ENCODE assay signal across 12 cellular contexts in the genomic region with DNA sequence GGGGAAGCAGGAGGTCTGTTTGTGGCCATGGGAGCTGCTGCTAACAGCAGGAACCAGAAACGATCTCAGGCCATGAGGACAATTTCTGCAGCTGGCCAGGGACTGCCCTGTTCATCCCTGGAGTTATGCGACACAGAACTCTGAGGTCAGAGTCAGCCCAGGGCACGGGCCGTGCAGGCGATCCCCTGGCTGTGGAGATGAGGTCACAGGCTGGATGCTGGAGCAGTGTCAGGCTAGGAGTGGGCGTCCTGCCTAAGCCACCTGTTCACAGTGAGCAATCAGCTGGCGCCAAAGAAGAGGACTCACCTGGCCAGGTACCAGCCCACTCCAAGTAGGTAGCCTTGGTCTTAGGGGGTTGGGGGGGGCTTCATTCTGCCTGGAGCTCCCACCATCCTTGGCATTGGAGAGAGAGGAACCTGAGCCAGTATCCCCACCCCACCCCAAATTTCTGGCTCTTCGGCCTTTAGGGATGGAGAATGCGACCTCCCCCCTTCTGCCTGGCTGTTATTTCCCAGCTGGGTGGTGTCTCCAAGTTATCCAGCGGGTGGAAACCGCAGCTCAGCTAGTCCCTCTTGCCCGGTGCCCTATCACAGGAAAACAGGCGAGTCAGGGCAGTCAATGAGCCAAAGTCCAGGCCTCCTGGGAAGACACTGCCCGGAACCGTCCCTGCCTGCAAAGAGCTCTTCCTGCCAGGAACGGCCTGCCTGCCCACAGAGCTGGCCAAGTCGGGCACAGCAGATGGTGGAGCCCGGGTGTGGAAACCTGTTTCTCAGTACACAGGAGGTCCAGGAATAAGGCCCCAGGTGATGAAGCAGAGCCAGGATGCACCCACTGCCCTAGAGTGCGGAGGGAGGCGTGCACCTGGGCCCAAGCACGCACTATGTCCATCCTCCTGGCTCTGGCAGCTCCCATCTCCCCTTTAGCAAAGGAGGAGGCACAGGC. TPM values are rescaled to one million over a fixed set of nuclear protein-coding genes. Genes with fewer than 3 reads are reported as not detected.
DNase-seq lines count a peak whose midpoint lies in the region; ATAC-seq and TF ChIP-seq lines count a peak whose summit lies in the region.
"Had no signal": no experiment of that assay in that cellular context is flagged by ENCODE, and none has a peak within 500 bp of the region (broad histone marks: within the 10 kb centered on the region; RNA-seq: fewer than 3 reads in every experiment).

No MANE protein-coding gene starts in this region.

- H3K27me3 ChIP-seq in mucosa of rectum (ENCODE audit: control insufficient read depth in 2 of 2, insufficient read depth in 2 of 2, low read length in 2 of 2) = no peaks in the 10 kb centered on the region

- DNase-seq in AG10803 (ENCODE audit: low read depth) (peak; percentile 33), LNCaP clone FGC (ENCODE audit: low read depth) (peak; percentile 56), cerebellar cortex (ENCODE audit: low spot score) (peak; percentile 94), germinal center (ENCODE audit: low spot score) (no peak), Right ventricle myocardium superior (no peak)
- DNase-seq in activated T-cell treated with anti-CD3 and anti-CD28 coated beads, Interleukin-2, amount 50 U/mL, for 1 hour = no peak
- DNase-seq in activated CD4-positive, alpha-beta T cell treated with anti-CD3 and anti-CD28 coated beads for 1 hour = no peak
- DNase-seq: stimulated activated CD4-positive, alpha-beta T cell treated with anti-CD3 and anti-CD28 coated beads, Interleukin-1b, Interleukin-23, amount 100 ng/mL, for 48 hours; T-helper 1 cell had no signal

- H3K4me3 ChIP-seq in AG10803 (ENCODE audit: low read length) = no peak overlapping the region
- no peak overlapping the region for H3K4me3 ChIP-seq in LNCaP clone FGC (ENCODE audit: low read depth, low read length)
- no peak overlapping the region for H3K4me3 ChIP-seq in mucosa of rectum (ENCODE audit: low read length in 2 of 2)
- H3K4me3 ChIP-seq: HAP-1 had no signal

- peak overlapping the region in 1 of 2 donors; percentile 5 for H3K9ac ChIP-seq in mucosa of rectum (ENCODE audit: low read depth in 1 of 2, low read length in 2 of 2)

- H3K9me3 ChIP-seq in mucosa of rectum (ENCODE audit: control insufficient read depth in 2 of 2, low read length in 2 of 2) = no peaks in the 10 kb centered on the region
- H3K9me3 ChIP-seq: HAP-1 had no signal

- ATAC-seq in Right ventricle myocardium superior (ENCODE audit: poor library complexity) = no peak

- intact Hi-C loops in Right ventricle myocardium superior (cut with DNase I) = no loop called here

- peaks cover 37 to 40% of the 10 kb centered on the region in 2 donors for H3K4me1 ChIP-seq in mucosa of rectum (ENCODE audit: control insufficient read depth in 2 of 2, insufficient read depth in 2 of 2, low read length in 2 of 2)

- TF ChIP-seq CTCF in AG10803 (conservative IDR thresholded peaks at IDR 0.05; ENCODE audit: low read length) (no peak), LNCaP clone FGC (IDR thresholded peaks at IDR 0.05; ENCODE audit: control insufficient read depth, extremely low read depth, insufficient read depth) (no peak)

- no peaks in the 10 kb centered on the region for H3K36me3 ChIP-seq in mucosa of rectum (ENCODE audit: control insufficient read depth in 2 of 2, insufficient read depth in 2 of 2, low read length in 2 of 2)
- H3K36me3 ChIP-seq: HAP-1 had no signal

- peak overlapping the region; percentile 81 to 82 for H3K27ac ChIP-seq in mucosa of rectum (ENCODE audit: low read depth in 2 of 2, low read length in 2 of 2)

RNA-seq across cellular contexts. Expression of a gene that starts 1.8 kb away (rescaled TPM):
- total RNA-seq in Right ventricle myocardium superior = 12.6 TPM

RNA-seq across cellular contexts. Expression of a gene that starts 58.0 kb away (rescaled TPM):
- total RNA-seq in Right ventricle myocardium superior = 0.08 TPM
- total RNA-seq: activated CD8-positive, alpha-beta memory T cell treated with anti-CD3 and anti-CD28 coated beads for 36 hours had no signal

Comparison
In these comparisons a context has a peak if more than half of its experiments do, and no peak if none do; other contexts are left out.
1. DNase-seq: peak in AG10803 (single experiment), LNCaP clone FGC (single experiment) and cerebellar cortex (single experiment); none in activated T-cell treated with anti-CD3 and anti-CD28 coated beads, Interleukin-2, amount 50 U/mL, for 1 hour (single experiment), germinal center (single experiment), Right ventricle myocardium superior (single experiment) and activated CD4-positive, alpha-beta T cell treated with anti-CD3 and anti-CD28 coated beads for 1 hour (single experiment).